13 cellular contexts compared by ENCODE assay signal in the genomic region with DNA sequence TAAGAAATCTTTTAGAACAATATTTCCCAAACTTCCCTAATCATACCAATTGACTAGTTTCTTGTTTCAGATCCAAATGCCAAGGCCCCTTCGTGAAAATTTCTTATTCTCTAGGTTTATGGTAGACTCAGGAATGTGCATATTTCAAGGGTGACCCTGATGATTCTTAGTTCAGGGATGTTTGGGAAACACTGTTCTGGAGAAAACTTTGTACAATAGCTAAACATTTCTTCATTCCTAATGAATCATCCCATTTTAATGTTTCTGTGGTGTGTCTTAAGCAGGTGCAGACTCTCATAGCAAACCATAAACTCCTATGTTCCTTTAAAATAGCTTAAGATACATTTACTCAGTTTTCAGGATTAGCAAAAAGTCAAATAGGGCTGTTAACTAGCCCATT.
DNase-seq lines count a peak whose midpoint lies in the region; ATAC-seq and TF ChIP-seq lines count a peak whose summit lies in the region.
"Had no signal": no experiment of that assay in that cellular context is flagged by ENCODE, and none has a peak within 500 bp of the region (broad histone marks: within the 10 kb centered on the region; RNA-seq: fewer than 3 reads in every experiment).

No MANE protein-coding gene starts in this region.

- peak overlapping the region; percentile 69 for H3K27ac Mint-ChIP-seq in HFFc6
- H3K27ac Mint-ChIP-seq: activated naive CD4-positive, alpha-beta T cell treated with anti-CD3 and anti-CD28 coated beads, Interleukin-2, amount 50 U/mL, for 72 hours had no signal

- H3K4me3 Mint-ChIP-seq in HFFc6, result peak overlapping the region; percentile 63; the same call in 1 of the 2 replicates

- TF ChIP-seq CTCF in HFFc6 (IDR thresholded peaks at IDR 0.05), result no peak
- no peak for TF ChIP-seq CTCF in foreskin fibroblast (IDR thresholded peaks at IDR 0.05; ENCODE audit: low read depth, low read length)

- in situ Hi-C loops in G401 (cut with HindIII; ENCODE audit: low sequenced_read_pairs), result no loop called here

- no peaks in the 10 kb centered on the region for H3K9me3 Mint-ChIP-seq in HFFc6

- H3K4me1 Mint-ChIP-seq in HFFc6 (ENCODE audit: low read depth), result peaks cover 48% of the 10 kb centered on the region

- DNase-seq in 8988T (peak; percentile 14), HFFc6 (peak; percentile 83), amniotic epithelial cell (ENCODE audit: low read depth) (peak; percentile 93), foreskin fibroblast (peak; percentile 82 to 90), UCSD-AML1 (lab: John Stamatoyannopoulos, UW; ENCODE audit: unreplicated experiment) (no peak), GOT3 (lab: John Stamatoyannopoulos, UW) (no peak), G401 (ENCODE audit: low spot score) (no peak)
- DNase-seq: DMS153, NCI-H1092 treated with DMSO at 0.1 percent for 48 hours, RPMI8226 had no signal

- H3K4me3 ChIP-seq in foreskin fibroblast (ENCODE audit: low read depth in 1 of 2, low read length in 2 of 2), result no peak overlapping the region
- H3K4me3 ChIP-seq: hepatocyte had no signal

- 0 out of 2 replicates have a peak, but pooled peaks cover 10% of the 10 kb centered on the region for H3K36me3 Mint-ChIP-seq in HFFc6 (ENCODE audit: low read depth)
- H3K36me3 Mint-ChIP-seq: activated naive CD4-positive, alpha-beta T cell treated with anti-CD3 and anti-CD28 coated beads, Interleukin-2, amount 50 U/mL, for 72 hours had no signal

- ATAC-seq in HG03135 (IDR thresholded peaks at IDR 0.05; ENCODE audit: unreplicated experiment), result no peak
- ATAC-seq: activated naive CD4-positive, alpha-beta T cell treated with anti-CD3 and anti-CD28 coated beads, Interleukin-2, amount 50 U/mL, for 72 hours had no signal

- H3K27me3 Mint-ChIP-seq in HFFc6 (ENCODE audit: insufficient read depth), result no peaks in the 10 kb centered on the region

Comparison
In these comparisons a context has a peak if more than half of its experiments do, and no peak if none do; other contexts are left out.
1. DNase-seq: peak in 8988T (single experiment), HFFc6 (single experiment), amniotic epithelial cell (single experiment) and foreskin fibroblast (2 of 2); none in UCSD-AML1 (single experiment), GOT3 (single experiment) and G401 (single experiment).